ENCODE assay signal across 8 cellular contexts in genomic region chr19:36572593-36573019, GRCh38. TPM values are rescaled to one million over a fixed set of nuclear protein-coding genes. Genes with fewer than 3 reads are reported as not detected.
DNase-seq lines count a peak whose midpoint lies in the region; ATAC-seq and TF ChIP-seq lines count a peak whose summit lies in the region.

No MANE protein-coding gene starts in this region.

- peak overlapping the region; percentile 82 for H3K4me3 ChIP-seq in A673 (ENCODE audit: low read depth, low read length, poor library complexity, severe bottlenecking)
- peak overlapping the region; percentile 91 for H3K4me3 ChIP-seq in Jurkat, Clone E6-1 (ENCODE audit: low read length)

- peaks cover 25% of the 10 kb centered on the region for H3K36me3 ChIP-seq in A673 (ENCODE audit: insufficient read depth, low read length, poor library complexity, severe bottlenecking)

- H3K4me3 Mint-ChIP-seq in naive B cell = peak overlapping the region; percentile 86 to 100 (median 95)

- POLR2A ChIA-PET in A673 (lab: Charles Lee; ENCODE audit: low non-redundant PET) = no interaction called here

- peaks cover 8% of the 10 kb centered on the region for H3K9me3 ChIP-seq in A673 (ENCODE audit: low read depth, low read length, poor library complexity, severe bottlenecking)

- H3K27ac ChIP-seq in A673 (ENCODE audit: low read depth, low read length, poor library complexity, severe bottlenecking) (peak overlapping the region; percentile 83), cingulate gyrus (ENCODE audit: low read depth, low read length) (peak overlapping the region; percentile 61)

- H3K4me1 ChIP-seq in A673 (ENCODE audit: insufficient read depth, low read length, poor library complexity, severe bottlenecking) = no peaks in the 10 kb centered on the region

- peak overlapping the region; percentile 95 to 99 (median 98) for H3K27ac Mint-ChIP-seq in naive B cell

- peaks cover 6 to 28% of the 10 kb centered on the region in 2 donors for H3K36me3 Mint-ChIP-seq in naive B cell

- peaks cover 0 to 8% (median 2%) of the 10 kb centered on the region in 7 donors for H3K9me3 Mint-ChIP-seq in naive B cell

- TF ChIP-seq CTCF in A673 (conservative IDR thresholded peaks at IDR 0.05; ENCODE audit: low read depth, low read length) = no peak

- no peaks in the 10 kb centered on the region for H3K27me3 Mint-ChIP-seq in naive B cell

- CTCF ChIA-PET in A673 (lab: Charles Lee) = no interaction called here

- peaks cover 34 to 52% (median 47%) of the 10 kb centered on the region in 3 donors for H3K4me1 Mint-ChIP-seq in naive B cell

- H3K27me3 ChIP-seq in A673 (replicated peaks; ENCODE audit: insufficient read depth, low read depth, low read length, poor library complexity) = no peaks in the 10 kb centered on the region

- intact Hi-C loops in A673 (cut with micrococcal nuclease; ENCODE audit: unreplicated experiment) = no loop called here

- no peak for ATAC-seq in naive B cell (ENCODE audit: low read depth in 2 of 2)
- ATAC-seq in HG03460 (IDR thresholded peaks at IDR 0.05; ENCODE audit: unreplicated experiment) = no peak

- DNase-seq in A673 (ENCODE audit: low spot score) = no peak
- DNase-seq in Jurkat, Clone E6-1 (ENCODE audit: low read depth, low spot score) = no peak
- no peak for DNase-seq in naive B cell
- no peak for DNase-seq in NCI-H2081 (lab: John Stamatoyannopoulos, UW)
- no peak for DNase-seq in NCI-H146 (lab: John Stamatoyannopoulos, UW)
- DNase-seq in NCI-H2196 treated with DMSO at 0.1 percent for 48 hours (lab: John Stamatoyannopoulos, UW; ENCODE audit: unreplicated experiment) = no peak

- TSS peak; percentile 73 for BruUV-seq in A673 (replicated peaks; lab: Mats Ljungman, UMichigan)

RNA-seq across cellular contexts. Expression of gene ZNF529, which starts 0.5 kb away (rescaled TPM):
- total RNA-seq in A673 (2021) = 17.8 and 19.0 TPM in 2 replicates
- polyA plus RNA-seq in Jurkat, Clone E6-1 (2012; ENCODE audit: insufficient read depth, insufficient read length) = 7.9 TPM
- polyA plus RNA-seq in naive B cell (ENCODE audit: low read depth in 6 of 6) = 10 to 100 TPM in 3 of 6 donors, 1 to 10 TPM in 3; 5.9 to 10.8 (median 9.5) TPM

RNA-seq across cellular contexts. Expression of gene ZNF382, which starts 32.5 kb away (rescaled TPM):
- 17.2 and 17.3 TPM in 2 replicates for total RNA-seq in A673 (2021)
- 6.8 TPM for polyA plus RNA-seq in Jurkat, Clone E6-1 (2012; ENCODE audit: insufficient read depth, insufficient read length)
- polyA plus RNA-seq in naive B cell (ENCODE audit: low read depth in 6 of 6) = 10 to 100 TPM in 3 of 6 donors, 1 to 10 TPM in 2, under 1 TPM in 1; 0.28 to 15.5 (median 8.0) TPM

RNA-seq across cellular contexts. Expression of gene ZNF260, which starts 44.5 kb away (rescaled TPM):
- total RNA-seq in A673 (2021) = 18.0 and 20.4 TPM in 2 replicates
- 8.4 TPM for polyA plus RNA-seq in Jurkat, Clone E6-1 (2012; ENCODE audit: insufficient read depth, insufficient read length)
- polyA plus RNA-seq in naive B cell (ENCODE audit: low read depth in 6 of 6) = 10 to 100 TPM in 3 of 6 donors, 1 to 10 TPM in 3; 2.2 to 16.2 (median 10.1) TPM
